ENCODE assay signal across 27 cellular contexts in genomic region chr10:69220510-69220909, GRCh38. TPM values are rescaled to one million over a fixed set of nuclear protein-coding genes. Genes with fewer than 3 reads are reported as not detected.
DNase-seq lines count a peak whose midpoint lies in the region; ATAC-seq and TF ChIP-seq lines count a peak whose summit lies in the region.
"Had no signal": no experiment of that assay in that cellular context is flagged by ENCODE, and none has a peak within 500 bp of the region (broad histone marks: within the 10 kb centered on the region; RNA-seq: fewer than 3 reads in every experiment).

No MANE protein-coding gene starts in this region.

- no peaks in the 10 kb centered on the region for H3K36me3 Mint-ChIP-seq in activated T-helper 17 cell treated with anti-CD3 and anti-CD28 coated beads, Interleukin-2, amount 50 U/mL, for 72 hours (ENCODE audit: low read depth)
- no peaks in the 10 kb centered on the region for H3K36me3 Mint-ChIP-seq in activated naive CD8-positive, alpha-beta T cell treated with anti-CD3 and anti-CD28 coated beads for 36 hours
- H3K36me3 Mint-ChIP-seq: activated naive CD8-positive, alpha-beta T cell; CD4-positive, alpha-beta memory T cell; WTC11 had no signal

- H2AFZ ChIP-seq in parathyroid adenoma, result peak overlapping the region; percentile 57
- H2AFZ ChIP-seq: GM23248 had no signal

- no peaks in the 10 kb centered on the region for H3K27me3 ChIP-seq in parathyroid adenoma (ENCODE audit: control insufficient read depth, insufficient read depth, low read length)
- no peaks in the 10 kb centered on the region for H3K27me3 ChIP-seq in effector memory CD4-positive, alpha-beta T cell (replicated peaks; ENCODE audit: control insufficient read depth, insufficient read depth, low read length, poor library complexity, severe bottlenecking)
- H3K27me3 ChIP-seq: foreskin keratinocyte, SJSA1 had no signal

- no peak overlapping the region for H3K4me3 ChIP-seq in parathyroid adenoma (ENCODE audit: low read depth, low read length)
- H3K4me3 ChIP-seq in effector memory CD4-positive, alpha-beta T cell (ENCODE audit: insufficient read depth, low read depth, low read length, poor library complexity, severe bottlenecking), result no peak overlapping the region
- H3K4me3 ChIP-seq: GM23248, prostate gland, SJSA1, skin epidermis had no signal

- H3K36me3 ChIP-seq in parathyroid adenoma (ENCODE audit: control insufficient read depth, insufficient read depth, low read length), result no peaks in the 10 kb centered on the region
- no peaks in the 10 kb centered on the region for H3K36me3 ChIP-seq in effector memory CD4-positive, alpha-beta T cell (ENCODE audit: control insufficient read depth, insufficient read depth, low read length)
- H3K36me3 ChIP-seq: prostate gland, SJSA1 had no signal

- no peak overlapping the region for H3K4me2 ChIP-seq in parathyroid adenoma (ENCODE audit: low read length)

- peaks cover 2% of the 10 kb centered on the region for H3K79me2 ChIP-seq in parathyroid adenoma

- TF ChIP-seq CTCF in parathyroid adenoma (IDR thresholded peaks at IDR 0.05), result no peak

- peak overlapping the region; percentile 7 for H3K4me3 Mint-ChIP-seq in activated T-helper 17 cell treated with anti-CD3 and anti-CD28 coated beads, Interleukin-2, amount 50 U/mL, for 72 hours
- H3K4me3 Mint-ChIP-seq in activated naive CD8-positive, alpha-beta T cell treated with anti-CD3 and anti-CD28 coated beads for 36 hours, result no peak overlapping the region
- H3K4me3 Mint-ChIP-seq: activated naive CD8-positive, alpha-beta T cell; activated T-cell treated with anti-CD3 and anti-CD28 coated beads, Interleukin-2, amount 50 U/mL, for 72 hours; CD4-positive, alpha-beta memory T cell; dendritic cell treated with granulocyte-macrophage colony-stimulating factor and Interleukin-4, amounts not matched to agents 40 ng/mL and 50 ng/mL, for 4 days; nephron progenitor cell; stimulated activated naive CD8-positive, alpha-beta T cell treated with anti-CD3 and anti-CD28 coated beads, Interleukin-15, amount 100 ng/mL, for 72 hours; WTC11 had no signal

- H3K27me3 Mint-ChIP-seq in activated T-helper 17 cell treated with anti-CD3 and anti-CD28 coated beads, Interleukin-2, amount 50 U/mL, for 72 hours, result no peaks in the 10 kb centered on the region
- peaks cover 5% of the 10 kb centered on the region for H3K27me3 Mint-ChIP-seq in activated naive CD8-positive, alpha-beta T cell treated with anti-CD3 and anti-CD28 coated beads for 36 hours
- H3K27me3 Mint-ChIP-seq: activated naive CD8-positive, alpha-beta T cell; CD4-positive, alpha-beta memory T cell; dendritic cell treated with granulocyte-macrophage colony-stimulating factor and Interleukin-4, amounts not matched to agents 40 ng/mL and 50 ng/mL, for 4 days had no signal

- peak overlapping the region; percentile 22 for H3K27ac Mint-ChIP-seq in activated T-helper 17 cell treated with anti-CD3 and anti-CD28 coated beads, Interleukin-2, amount 50 U/mL, for 72 hours
- H3K27ac Mint-ChIP-seq in activated naive CD8-positive, alpha-beta T cell treated with anti-CD3 and anti-CD28 coated beads for 36 hours, result no peak overlapping the region
- H3K27ac Mint-ChIP-seq: activated naive CD8-positive, alpha-beta T cell; activated T-cell treated with anti-CD3 and anti-CD28 coated beads, Interleukin-2, amount 50 U/mL, for 72 hours; dendritic cell treated with granulocyte-macrophage colony-stimulating factor and Interleukin-4, amounts not matched to agents 40 ng/mL and 50 ng/mL, for 4 days; nephron progenitor cell; WTC11 had no signal

- H3K4me1 ChIP-seq in parathyroid adenoma, result peaks cover 15% of the 10 kb centered on the region
- H3K4me1 ChIP-seq in effector memory CD4-positive, alpha-beta T cell (ENCODE audit: control insufficient read depth, insufficient read depth, low read length, poor library complexity, severe bottlenecking), result peaks cover 29% of the 10 kb centered on the region
- H3K4me1 ChIP-seq: prostate gland had no signal

- DNase-seq in HK-2 (ENCODE audit: unreplicated experiment) (peak; percentile 43), left lobe of liver (ENCODE audit: low spot score) (no peak), putamen (ENCODE audit: low spot score) (no peak), NCI-H526 treated with DMSO at 0.1 percent for 48 hours (lab: John Stamatoyannopoulos, UW) (no peak)
- DNase-seq in effector memory CD4-positive, alpha-beta T cell, result no peak
- DNase-seq in activated naive CD8-positive, alpha-beta T cell treated with anti-CD3 and anti-CD28 coated beads for 36 hours, result no peak
- DNase-seq: activated T-cell treated with anti-CD3 and anti-CD28 coated beads, Interleukin-2, amount 50 U/mL, for 72 hours; CD4-positive, alpha-beta memory T cell; DMS53; foreskin keratinocyte; GM23248; hippocampal formation; MV-4-11; NCI-H187; NCI-H2227 treated with DMSO at 0.1 percent for 48 hours; NCI-H82; nephron progenitor cell; stimulated activated CD4-positive, alpha-beta T cell treated with anti-CD3 and anti-CD28 coated beads, Interleukin-4, amount 100 ng/mL, for 24 hours; stimulated activated naive CD8-positive, alpha-beta T cell treated with anti-CD3 and anti-CD28 coated beads, Interleukin-15, amount 100 ng/mL, for 72 hours had no signal

- H3K9me3 Mint-ChIP-seq in activated T-helper 17 cell treated with anti-CD3 and anti-CD28 coated beads, Interleukin-2, amount 50 U/mL, for 72 hours, result no peaks in the 10 kb centered on the region
- H3K9me3 Mint-ChIP-seq in activated naive CD8-positive, alpha-beta T cell treated with anti-CD3 and anti-CD28 coated beads for 36 hours, result no peaks in the 10 kb centered on the region
- H3K9me3 Mint-ChIP-seq: activated T-cell treated with anti-CD3 and anti-CD28 coated beads, Interleukin-2, amount 50 U/mL, for 72 hours; dendritic cell treated with granulocyte-macrophage colony-stimulating factor and Interleukin-4, amounts not matched to agents 40 ng/mL and 50 ng/mL, for 4 days; nephron progenitor cell; stimulated activated naive CD8-positive, alpha-beta T cell treated with anti-CD3 and anti-CD28 coated beads, Interleukin-15, amount 100 ng/mL, for 72 hours; WTC11 had no signal

- ATAC-seq in activated T-helper 17 cell treated with anti-CD3 and anti-CD28 coated beads, Interleukin-2, amount 50 U/mL, for 72 hours (replicated peaks), result no peak
- ATAC-seq in left lobe of liver, result peak; percentile 22
- ATAC-seq: activated T-cell treated with anti-CD3 and anti-CD28 coated beads, Interleukin-2, amount 50 U/mL, for 72 hours; foreskin keratinocyte; stimulated activated naive CD8-positive, alpha-beta T cell treated with anti-CD3 and anti-CD28 coated beads, Interleukin-15, amount 100 ng/mL, for 72 hours; WTC11 had no signal

- peaks cover 23% of the 10 kb centered on the region for H3K4me1 Mint-ChIP-seq in activated T-helper 17 cell treated with anti-CD3 and anti-CD28 coated beads, Interleukin-2, amount 50 U/mL, for 72 hours
- peaks cover 37% of the 10 kb centered on the region for H3K4me1 Mint-ChIP-seq in activated naive CD8-positive, alpha-beta T cell treated with anti-CD3 and anti-CD28 coated beads for 36 hours

- no peak overlapping the region for H3K27ac ChIP-seq in parathyroid adenoma
- H3K27ac ChIP-seq in effector memory CD4-positive, alpha-beta T cell (ENCODE audit: insufficient read depth, low read length, poor library complexity, severe bottlenecking), result no peak overlapping the region
- H3K27ac ChIP-seq: foreskin keratinocyte, GM23248, prostate gland, SJSA1, skin epidermis had no signal

- H3K9ac ChIP-seq in parathyroid adenoma, result no peak overlapping the region
- H3K9ac ChIP-seq: GM23248 had no signal

- no peaks in the 10 kb centered on the region for H3K9me3 ChIP-seq in parathyroid adenoma (ENCODE audit: control insufficient read depth, low read length)
- H3K9me3 ChIP-seq in effector memory CD4-positive, alpha-beta T cell (ENCODE audit: control insufficient read depth, low read length), result no peaks in the 10 kb centered on the region
- H3K9me3 ChIP-seq: prostate gland, SJSA1 had no signal

RNA-seq across cellular contexts. Expression of gene HKDC1, which starts 0.4 kb away (rescaled TPM):
- total RNA-seq in activated T-helper 17 cell treated with anti-CD3 and anti-CD28 coated beads, Interleukin-2, amount 50 U/mL, for 72 hours, result under 1 TPM; 0.19 to 0.42 TPM
- 0.65 TPM for total RNA-seq in left lobe of liver
- under 1 TPM in 1 of 2 experiments, not detected in 1; 0.28 TPM for total RNA-seq in activated naive CD8-positive, alpha-beta T cell treated with anti-CD3 and anti-CD28 coated beads for 36 hours

RNA-seq across cellular contexts. Expression of gene SUPV3L1, which starts 40.5 kb away (rescaled TPM):
- 10 to 100 TPM; 38.9 to 65.4 TPM for total RNA-seq in activated T-helper 17 cell treated with anti-CD3 and anti-CD28 coated beads, Interleukin-2, amount 50 U/mL, for 72 hours
- 15.7 TPM for total RNA-seq in left lobe of liver
- 10 to 100 TPM; 55.6 to 56.6 TPM for total RNA-seq in activated naive CD8-positive, alpha-beta T cell treated with anti-CD3 and anti-CD28 coated beads for 36 hours

RNA-seq across cellular contexts. Expression of gene HK1, which starts 57.8 kb away (rescaled TPM):
- 100 to 1,000 TPM; 216 to 221 TPM for total RNA-seq in activated T-helper 17 cell treated with anti-CD3 and anti-CD28 coated beads, Interleukin-2, amount 50 U/mL, for 72 hours
- total RNA-seq in left lobe of liver, result 6.8 TPM
- total RNA-seq in activated naive CD8-positive, alpha-beta T cell treated with anti-CD3 and anti-CD28 coated beads for 36 hours, result 100 to 1,000 TPM; 236 to 244 TPM

Comparison
In these comparisons a context has a peak if more than half of its experiments do, and no peak if none do; other contexts are left out.
1. RNA of gene HK1, which starts 57.8 kb away (total RNA-seq): 236 to 244 TPM in activated naive CD8-positive, alpha-beta T cell treated with anti-CD3 and anti-CD28 coated beads for 36 hours and 216 to 221 TPM in activated T-helper 17 cell treated with anti-CD3 and anti-CD28 coated beads, Interleukin-2, amount 50 U/mL, for 72 hours; 6.8 TPM in left lobe of liver (single experiment); every median in the first group is over 10 times any median in the second.